15 cellular contexts compared by ENCODE assay signal in genomic region chr19:34479396-34479795, GRCh38. TPM values are rescaled to one million over a fixed set of nuclear protein-coding genes. Genes with fewer than 3 reads are reported as not detected.
DNase-seq lines count a peak whose midpoint lies in the region; ATAC-seq and TF ChIP-seq lines count a peak whose summit lies in the region.
"Had no signal": no experiment of that assay in that cellular context is flagged by ENCODE, and none has a peak within 500 bp of the region (broad histone marks: within the 10 kb centered on the region; RNA-seq: fewer than 3 reads in every experiment).

No MANE protein-coding gene starts in this region.

- WGBS in heart right ventricle, 2 donors, result 82 to 90% methylated on average over 7 of the region's 7 CpGs

- H3K27ac ChIP-seq in heart right ventricle, result no peak overlapping the region

- ATAC-seq in heart right ventricle (no peak), sciatic nerve (no peak)

- peaks cover 0 to 40% (median 0%) of the 10 kb centered on the region in 7 donors for H3K27me3 ChIP-seq in heart right ventricle

- peaks cover 9 to 36% (median 24%) of the 10 kb centered on the region in 9 donors for H3K4me1 ChIP-seq in heart right ventricle

- H3K9me3 Mint-ChIP-seq in neural crest cell, result no peaks in the 10 kb centered on the region
- H3K9me3 Mint-ChIP-seq: HFFc6 had no signal

- H3K36me3 Mint-ChIP-seq in neural crest cell (ENCODE audit: low read depth), result no peaks in the 10 kb centered on the region
- H3K36me3 Mint-ChIP-seq: CD4-positive, alpha-beta memory T cell had no signal

- DNase-seq in cardiac septum (ENCODE audit: low spot score) (peak; percentile 10), heart right ventricle (no peak), neural crest cell (ENCODE audit: low read depth, low spot score) (no peak), posterior vena cava (ENCODE audit: low spot score) (peak; percentile 31), G401 (ENCODE audit: low spot score) (no peak), sciatic nerve (ENCODE audit: low spot score) (no peak)
- DNase-seq: C1 segment of cervical spinal cord; Calu3; CD4-positive, alpha-beta memory T cell; COR-L47; DMS53; DMS79 treated with DMSO at 0.1 percent for 48 hours; GOT3; HFFc6 had no signal

- intact Hi-C loops in cardiac septum (cut with DNase I) (no loop called here), heart right ventricle (cut with DNase I) (no loop called here), posterior vena cava (cut with DNase I) (loop anchor here in 1 of 2 donors (5.0 kb wide), 1 partner anchor 117 kb away; no protein-coding TSS in a partner anchor), sciatic nerve (cut with DNase I) (no loop called here)

- TF ChIP-seq CTCF in heart right ventricle (IDR thresholded peaks at IDR 0.05), result no peak
- no peak for TF ChIP-seq CTCF in neural crest cell (conservative IDR thresholded peaks at IDR 0.05)

- H3K36me3 ChIP-seq in heart right ventricle, result peaks cover 0 to 2% (median 0%) of the 10 kb centered on the region in 9 donors
- H3K36me3 ChIP-seq: HAP-1 had no signal

- H3K4me3 Mint-ChIP-seq in neural crest cell, result peak overlapping the region; percentile 62
- H3K4me3 Mint-ChIP-seq: CD4-positive, alpha-beta memory T cell; HFFc6 had no signal

- no peak overlapping the region for H3K4me3 ChIP-seq in heart right ventricle
- H3K4me3 ChIP-seq: HAP-1 had no signal

- no peak overlapping the region for H3K27ac Mint-ChIP-seq in neural crest cell (ENCODE audit: unreplicated experiment)
- H3K27ac Mint-ChIP-seq: CD4-positive, alpha-beta memory T cell; HFFc6 had no signal

- H3K9me3 ChIP-seq in heart right ventricle, result no peaks in the 10 kb centered on the region
- H3K9me3 ChIP-seq: HAP-1 had no signal

- peaks cover 11% of the 10 kb centered on the region for H3K4me1 Mint-ChIP-seq in neural crest cell

- in situ Hi-C loops in G401 (cut with HindIII; ENCODE audit: low sequenced_read_pairs), result no loop called here

- H3K27me3 Mint-ChIP-seq in neural crest cell (ENCODE audit: low read depth), result peaks cover 9% of the 10 kb centered on the region

RNA-seq across cellular contexts. Expression of gene WTIP, which starts 2.2 kb away (rescaled TPM):
- total RNA-seq in cardiac septum (34.7 TPM), heart right ventricle (10 to 100 TPM; 15.2 to 30.0 (median 25.2) TPM), neural crest cell (15.1 and 17.0 TPM in 2 replicates), posterior vena cava (10 to 100 TPM; 20.7 to 28.6 TPM), sciatic nerve (50.1 TPM)
- 1 to 10 TPM; 4.8 to 9.2 TPM for polyA plus RNA-seq in heart right ventricle
- total RNA-seq in G401 (2014; rRNA removed; shearing (Covaris generic)), result 103 TPM in 2 replicates
- polyA plus RNA-seq: CD4-positive, alpha-beta memory T cell had no signal

RNA-seq across cellular contexts. Expression of gene UBA2, which starts 51.2 kb away (rescaled TPM):
- total RNA-seq in cardiac septum (49.3 TPM), heart right ventricle (10 to 100 TPM; 38.8 to 74.4 (median 53.1) TPM), neural crest cell (191 and 205 TPM in 2 replicates), posterior vena cava (10 to 100 TPM; 70.8 to 81.8 TPM), sciatic nerve (84.0 TPM)
- polyA plus RNA-seq in heart right ventricle, result 10 to 100 TPM; 36.1 to 50.8 TPM
- 250 and 315 TPM in 2 replicates for total RNA-seq in G401 (2014; rRNA removed; shearing (Covaris generic))

Comparison
In these comparisons a context has a peak if more than half of its experiments do, and no peak if none do; other contexts are left out.
1. DNase-seq: peak in cardiac septum (single experiment) and posterior vena cava (single experiment); none in heart right ventricle (0 of 2), neural crest cell (single experiment), G401 (single experiment) and sciatic nerve (single experiment).